8 cellular contexts compared by ENCODE assay signal in genomic region chr11:83194284-83195175, GRCh38. TPM values are rescaled to one million over a fixed set of nuclear protein-coding genes. Genes with fewer than 3 reads are reported as not detected.
DNase-seq lines count a peak whose midpoint lies in the region; ATAC-seq, FAIRE-seq and TF ChIP-seq lines count a peak whose summit lies in the region.

No MANE protein-coding gene starts in this region.

- POLR2A ChIA-PET in HepG2 (lab: Yijun Ruan, JAX): interaction anchor here (0.9 to 1.9 kb wide), 4 partner anchors 10 to 184 kb away, joined by 3 to 11 read pairs (median 3); partner anchors contain the start of genes CCDC90B and PCF11

- H3K4me1 ChIP-seq in colonic mucosa (no peaks in the 10 kb centered on the region), HepG2 (ENCODE audit: insufficient read depth, low read length) (peaks cover 36% of the 10 kb centered on the region)

- no peak for TF ChIP-seq RAD21 in HepG2 (CRISPR knock-in tag; IDR thresholded peaks at IDR 0.05)

- peak overlapping the region; percentile 94 for H2AFZ ChIP-seq in HepG2 (ENCODE audit: low read length)

- peaks cover 18% of the 10 kb centered on the region for H3K79me2 ChIP-seq in HepG2 (ENCODE audit: insufficient read depth, low read length)

- intact Hi-C loops in colonic mucosa (cut with DNase I) (loop anchor here (10.0 kb wide), 1 partner anchor 120 kb away; the partner anchor contains the start of gene RAB30), HepG2 (cut with micrococcal nuclease; ENCODE audit: unreplicated experiment) (loop anchor here (2.0 to 10.0 kb wide), 2 partner anchors 60 to 294 kb away; partner anchors contain the start of genes DDIAS and PRCP)

- no peak for FAIRE-seq in HepG2 (lab: Jason Lieb, UNC)
- FAIRE-seq in D721Med (lab: Jason Lieb, UNC): no peak

- BruUV-seq in HepG2 (replicated peaks; lab: Mats Ljungman, UMichigan): no TSS peak

- peak; percentile 34 for DNase-seq in GM12864 (ENCODE audit: low read depth)
- peak; percentile 58 for DNase-seq in H7
- DNase-seq in LoVo (ENCODE audit: low spot score): peak; percentile 67
- DNase-seq in activated CD4-positive, alpha-beta T cell treated with anti-CD3 and anti-CD28 coated beads for 4 hours: peak; percentile 34 to 48
- DNase-seq in colonic mucosa: peak; percentile 68
- DNase-seq in HepG2 (ENCODE audit: low spot score): peak; percentile 38
- DNase-seq in stimulated activated CD4-positive, alpha-beta T cell treated with anti-CD3 and anti-CD28 coated beads, Interleukin-4, amount 100 ng/mL, for 4 hours: peak; percentile 35 to 36
- DNase-seq in D721Med (ENCODE audit: insufficient read length, low spot score): no peak

- H3K4me3 ChIP-seq in GM12864 (ENCODE audit: low read depth, low read length) (peak overlapping the region; percentile 62), H7 (ENCODE audit: insufficient read depth, low read depth, low read length) (peak overlapping the region; percentile 66), colonic mucosa (peak overlapping the region; percentile 67), HepG2 (replicated peaks in 1 of 3; ENCODE audit: insufficient read depth in 1 of 3, low read depth in 2 of 3, low read length in 3 of 3) (peak overlapping the region; percentile 88 to 98 (median 90))

- TF ChIP-seq POLR2A in HepG2 (IDR thresholded peaks at IDR 0.05; ENCODE audit: insufficient read depth in 1 of 2, low read depth in 2 of 2, low read length in 2 of 2): peak in 1 of 2 experiments; percentile 41; a peak in 1 of 4 replicates

- peaks cover 2% of the 10 kb centered on the region for H3K27me3 ChIP-seq in H7 (ENCODE audit: control insufficient read depth, insufficient read depth, low read length)
- no peaks in the 10 kb centered on the region for H3K27me3 ChIP-seq in colonic mucosa
- H3K27me3 ChIP-seq in HepG2 (ENCODE audit: control insufficient read depth in 1 of 2, insufficient read depth in 2 of 2, low read length in 2 of 2): no peaks in the 10 kb centered on the region; a peak in 1 of 5 replicates

- peaks cover 3% of the 10 kb centered on the region for H3K36me3 ChIP-seq in H7 (replicated peaks; ENCODE audit: control insufficient read depth, insufficient read depth, low read length)
- no peaks in the 10 kb centered on the region for H3K36me3 ChIP-seq in colonic mucosa
- H3K36me3 ChIP-seq in HepG2 (replicated peaks in 1 of 2; ENCODE audit: control insufficient read depth in 1 of 2, insufficient read depth in 2 of 2, low read length in 2 of 2): peaks cover 0 to 15% of the 10 kb centered on the region in 2 experiments; a peak in 2 of 5 replicates

- TF ChIP-seq CTCF in GM12864 (IDR thresholded peaks at IDR 0.05; ENCODE audit: low read depth, low read length, missing control alignments) (no peak), colonic mucosa (IDR thresholded peaks at IDR 0.05) (no peak), HepG2 (CRISPR knock-in tag; IDR thresholded peaks at IDR 0.05) (0 out of 2 replicates have a peak, but pooled peaks have one; percentile 6), D721Med (IDR thresholded peaks at IDR 0.05; ENCODE audit: insufficient read depth, missing control alignments) (no peak)

- peak; percentile 80 for ATAC-seq in HepG2

- WGBS in HepG2 (ENCODE audit: low lambda C conversion rate): 2% methylated on average over 24 of the region's 35 CpGs

- no peaks in the 10 kb centered on the region for H4K20me1 ChIP-seq in HepG2 (ENCODE audit: insufficient read depth, low read length)

- in situ Hi-C loops in HepG2 (cut with HindIII; ENCODE audit: extremely low pct_ligation_motif_present, low pct_unique_long_range_greater_than_20kb): no loop called here

- H3K4me2 ChIP-seq in HepG2 (ENCODE audit: low read depth, low read length): peak overlapping the region; percentile 91

- H3K9ac ChIP-seq in colonic mucosa (ENCODE audit: low read depth in 2 of 2, low read length in 2 of 2): peak overlapping the region; percentile 84 to 95
- peak overlapping the region; percentile 91 for H3K9ac ChIP-seq in HepG2 (ENCODE audit: insufficient read depth, low read depth, low read length)

- no peak for TF ChIP-seq EP300 in HepG2 (IDR thresholded peaks at IDR 0.05; ENCODE audit: low read depth in 2 of 2, low read length in 2 of 2)
- TF ChIP-seq EP300 in HepG2 (CRISPR knock-in tag; IDR thresholded peaks at IDR 0.05; ENCODE audit: borderline replicate concordance): no peak

- H3K27ac ChIP-seq in colonic mucosa: peak overlapping the region; percentile 89
- peak overlapping the region; percentile 86 for H3K27ac ChIP-seq in HepG2 (ENCODE audit: extremely low read length, insufficient read depth, low read length)

- no peaks in the 10 kb centered on the region for H3K9me3 ChIP-seq in colonic mucosa
- no peaks in the 10 kb centered on the region for H3K9me3 ChIP-seq in HepG2 (ENCODE audit: low read length)

- CTCF ChIA-PET in HepG2 (lab: Yijun Ruan, JAX; ENCODE audit: low intra/inter-chr PET ratio, low total read pairs): no interaction called here

TF ChIP-seq in HepG2, 621 proteins besides CTCF, POLR2A, EP300 and RAD21 (continues in another document):
- TF ChIP-seq ARID2 (CRISPR knock-in tag; IDR thresholded peaks at IDR 0.05; ENCODE audit: borderline replicate concordance): peak; percentile 92; the same call in 1 of the 2 replicates
- 0 out of 2 replicates have a peak, but pooled peaks have one; percentile 1 for TF ChIP-seq THRA (CRISPR knock-in tag; IDR thresholded peaks at IDR 0.05; ENCODE audit: borderline replicate concordance)

RNA-seq across cellular contexts. Expression of gene ANKRD42, which starts 1.0 kb away (rescaled TPM):
- 3.3 and 5.5 TPM in 2 replicates for total RNA-seq in H7 (2014; rRNA removed; shearing (Covaris generic))
- total RNA-seq in colonic mucosa (1 to 10 TPM; 8.0 to 8.2 TPM), HepG2 (2016; rRNA removed; fragmentation: Illumina TruSeq; extraction: Trizol) (3.7 and 3.8 TPM in 2 replicates)
- total RNA-seq in HepG2 (2016; cell fraction: cytosol; rRNA removed; fragmentation: Illumina TruSeq; extraction: Trizol; ENCODE audit: low read depth): 1.2 and 2.2 TPM in 2 replicates
- total RNA-seq in HepG2 (2016; cell fraction: insoluble cytoplasmic fraction; rRNA removed; fragmentation: Illumina TruSeq; extraction: Trizol): 2.7 and 3.8 TPM in 2 replicates
- total RNA-seq in HepG2 (2016; cell fraction: membrane; rRNA removed; fragmentation: Illumina TruSeq; extraction: Trizol): 2.2 and 2.5 TPM in 2 replicates
- 2.9 and 3.5 TPM in 2 replicates for total RNA-seq in HepG2 (2016; cell fraction: nucleus; rRNA removed; fragmentation: Illumina TruSeq; extraction: Trizol)
- 2.2 and 2.4 TPM in 2 replicates for polyA plus RNA-seq in HepG2 (2011; rRNA removed)
- polyA plus RNA-seq in HepG2 (2011; cell fraction: cytosol; rRNA removed): 1.1 and 1.6 TPM in 2 replicates
- 1.2 and 1.9 TPM in 2 replicates for polyA plus RNA-seq in HepG2 (2011; cell fraction: nucleus; rRNA removed)
- 1.7 and 1.8 TPM in 2 replicates for polyA plus RNA-seq in HepG2 (2012)
- 0.21 and 0.26 TPM in 2 replicates for polyA plus RNA-seq in HepG2 (2016; cell fraction: cytosol; fragmentation: Illumina TruSeq; extraction: Trizol; ENCODE audit: low read depth)
- polyA plus RNA-seq in HepG2 (2016; cell fraction: insoluble cytoplasmic fraction; fragmentation: Illumina TruSeq; extraction: Trizol; ENCODE audit: low read depth): 3.8 and 4.2 TPM in 2 replicates
- polyA plus RNA-seq in HepG2 (2016; cell fraction: membrane; fragmentation: Illumina TruSeq; extraction: Trizol; ENCODE audit: low read depth): 0.85 TPM in 2 replicates
- 4.0 and 4.6 TPM in 2 replicates for polyA plus RNA-seq in HepG2 (2016; cell fraction: nucleus; fragmentation: Illumina TruSeq; extraction: Trizol; ENCODE audit: insufficient read depth, low read depth)
- 1.6 and 7.6 TPM in 2 replicates for polyA minus RNA-seq in HepG2 (2011; rRNA and poly(A)+ RNA removed; ENCODE audit: low replicate concordance)
- polyA minus RNA-seq in HepG2 (2011; cell fraction: cytosol; rRNA and poly(A)+ RNA removed): 1.8 and 3.0 TPM in 2 replicates
- 1.5 TPM in 2 replicates for polyA minus RNA-seq in HepG2 (2011; cell fraction: nucleus; rRNA and poly(A)+ RNA removed)

RNA-seq across cellular contexts. Expression of gene PCF11, which starts 37.6 kb away (rescaled TPM):
- total RNA-seq in H7 (2014; rRNA removed; shearing (Covaris generic)): 25.4 and 29.9 TPM in 2 replicates
- total RNA-seq in colonic mucosa: 10 to 100 TPM; 39.2 to 46.0 TPM
- total RNA-seq in HepG2 (2016; rRNA removed; fragmentation: Illumina TruSeq; extraction: Trizol): 43.1 and 47.7 TPM in 2 replicates
- 3.9 and 5.6 TPM in 2 replicates for total RNA-seq in HepG2 (2016; cell fraction: cytosol; rRNA removed; fragmentation: Illumina TruSeq; extraction: Trizol; ENCODE audit: low read depth)
- 41.6 and 49.1 TPM in 2 replicates for total RNA-seq in HepG2 (2016; cell fraction: insoluble cytoplasmic fraction; rRNA removed; fragmentation: Illumina TruSeq; extraction: Trizol)
- total RNA-seq in HepG2 (2016; cell fraction: membrane; rRNA removed; fragmentation: Illumina TruSeq; extraction: Trizol): 14.1 and 19.4 TPM in 2 replicates
- 95.0 and 105 TPM in 2 replicates for total RNA-seq in HepG2 (2016; cell fraction: nucleus; rRNA removed; fragmentation: Illumina TruSeq; extraction: Trizol)
- 37.3 and 40.3 TPM in 2 replicates for polyA plus RNA-seq in HepG2 (2011; rRNA removed)
- 18.8 and 21.4 TPM in 2 replicates for polyA plus RNA-seq in HepG2 (2011; cell fraction: cytosol; rRNA removed)
- 99.2 and 102 TPM in 2 replicates for polyA plus RNA-seq in HepG2 (2011; cell fraction: nucleus; rRNA removed)
- polyA plus RNA-seq in HepG2 (2012): 29.5 and 35.9 TPM in 2 replicates
- 2.8 and 2.9 TPM in 2 replicates for polyA plus RNA-seq in HepG2 (2016; cell fraction: cytosol; fragmentation: Illumina TruSeq; extraction: Trizol; ENCODE audit: low read depth)
- 27.5 and 31.2 TPM in 2 replicates for polyA plus RNA-seq in HepG2 (2016; cell fraction: insoluble cytoplasmic fraction; fragmentation: Illumina TruSeq; extraction: Trizol; ENCODE audit: low read depth)
- polyA plus RNA-seq in HepG2 (2016; cell fraction: membrane; fragmentation: Illumina TruSeq; extraction: Trizol; ENCODE audit: low read depth): 7.3 and 8.2 TPM in 2 replicates
- polyA plus RNA-seq in HepG2 (2016; cell fraction: nucleus; fragmentation: Illumina TruSeq; extraction: Trizol; ENCODE audit: insufficient read depth, low read depth): 101 and 108 TPM in 2 replicates
- 31.9 and 52.6 TPM in 2 replicates for polyA minus RNA-seq in HepG2 (2011; rRNA and poly(A)+ RNA removed; ENCODE audit: low replicate concordance)
- polyA minus RNA-seq in HepG2 (2011; cell fraction: cytosol; rRNA and poly(A)+ RNA removed): 16.3 and 17.7 TPM in 2 replicates
- polyA minus RNA-seq in HepG2 (2011; cell fraction: nucleus; rRNA and poly(A)+ RNA removed): 150 and 158 TPM in 2 replicates
